Comparison of ENCODE assay signal across 8 cellular contexts in the genomic region with DNA sequence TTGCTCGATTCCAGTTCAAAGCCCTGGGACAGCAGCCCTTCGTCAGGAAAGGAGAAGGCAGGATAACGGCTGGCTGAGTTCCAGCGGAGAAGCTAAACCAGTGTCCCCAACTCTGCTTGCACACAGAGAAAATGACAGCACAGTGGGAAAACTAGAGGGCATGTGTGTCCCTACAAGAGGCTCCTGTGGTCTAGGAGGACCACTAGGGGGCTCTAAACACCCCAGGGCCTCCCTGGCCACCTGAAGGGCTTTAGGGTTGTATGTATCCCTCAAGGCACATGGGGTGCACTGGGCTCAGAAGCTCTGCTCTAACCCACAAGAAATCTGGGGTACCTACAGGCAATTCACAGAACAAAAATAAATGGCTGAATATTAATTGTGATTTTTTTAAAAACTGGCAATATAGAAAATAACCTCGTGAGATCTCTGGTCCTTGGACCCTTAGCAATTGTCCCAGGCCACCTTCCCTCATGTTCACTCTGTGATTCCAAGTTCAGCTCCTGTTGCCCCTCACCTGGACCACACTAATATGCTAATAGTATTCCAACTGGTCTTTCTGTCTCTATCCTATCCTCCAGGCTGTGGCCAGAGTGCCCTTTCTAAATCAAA. TPM values are rescaled to one million over a fixed set of nuclear protein-coding genes. Genes with fewer than 3 reads are reported as not detected.
DNase-seq lines count a peak whose midpoint lies in the region; ATAC-seq and TF ChIP-seq lines count a peak whose summit lies in the region.

No MANE protein-coding gene starts in this region.

- H3K9me3 ChIP-seq in neutrophil = no peaks in the 10 kb centered on the region

- CTCF ChIA-PET in T-cell (lab: Charles Lee) = interaction anchor here in 1 of 2 donors (0.8 to 1.5 kb wide), 2 partner anchors 16 to 55 kb away, joined by 3 to 5 read pairs; no protein-coding TSS in a partner anchor

- peak overlapping the region; percentile 79 to 85 for H3K27ac Mint-ChIP-seq in T-cell

- H3K4me3 Mint-ChIP-seq in T-cell = no peak overlapping the region

- no peaks in the 10 kb centered on the region for H3K9me3 Mint-ChIP-seq in T-cell

- peaks cover 77% of the 10 kb centered on the region for H3K36me3 Mint-ChIP-seq in T-cell

- ATAC-seq in HG03159 (IDR thresholded peaks at IDR 0.05; ENCODE audit: unreplicated experiment) (peak; percentile 57), T-cell (replicated peaks in 1 of 4) (peak; percentile 60 to 82 (median 80)), GM18909 (IDR thresholded peaks at IDR 0.05; ENCODE audit: poor library complexity, unreplicated experiment) (no peak)

- peaks cover 59 to 84% (median 65%) of the 10 kb centered on the region in 3 donors for H3K4me1 Mint-ChIP-seq in T-cell

- POLR2A ChIA-PET in T-cell (lab: Charles Lee) = interaction anchor here in 1 of 2 donors (0.6 to 0.7 kb wide), 3 partner anchors 9 to 141 kb away, joined by 3 read pairs; no protein-coding TSS in a partner anchor

- H3K27me3 Mint-ChIP-seq in T-cell = no peaks in the 10 kb centered on the region

- H3K36me3 ChIP-seq in neutrophil = peaks cover 100% of the 10 kb centered on the region

- H3K27me3 ChIP-seq in neutrophil = no peaks in the 10 kb centered on the region

- H3K27ac ChIP-seq in neutrophil = peak overlapping the region; percentile 48

- peaks cover 0 to 6% of the 10 kb centered on the region in 2 experiments for H3K4me1 ChIP-seq in neutrophil (ENCODE audit: control insufficient read depth in 1 of 2, insufficient read depth in 1 of 2, low read depth in 1 of 2, low read length in 1 of 2)

- peak; percentile 33 to 47 for DNase-seq in SHP77 (lab: John Stamatoyannopoulos, UW)
- no peak for DNase-seq in SHP77 treated with DMSO at 0.1 percent for 48 hours (lab: John Stamatoyannopoulos, UW)
- DNase-seq in T-cell = peak in 23 of 34 experiments; percentile 13 to 49 (median 25)
- DNase-seq in epithelial cell of esophagus (ENCODE audit: low read depth) = peak; percentile 44
- DNase-seq in T-helper 9 cell = no peak

- no peak overlapping the region for H3K4me3 ChIP-seq in epithelial cell of esophagus (ENCODE audit: low read length)
- H3K4me3 ChIP-seq in neutrophil (ENCODE audit: low read depth in 1 of 2, low read length in 1 of 2) = no peak overlapping the region

- peak; percentile 52 for TF ChIP-seq CTCF in epithelial cell of esophagus (IDR thresholded peaks at IDR 0.05; ENCODE audit: insufficient read depth, low read depth, low read length, missing control alignments)
- TF ChIP-seq CTCF in neutrophil (IDR thresholded peaks at IDR 0.05) = no peak

RNA-seq across cellular contexts. Expression of a gene that starts 17.5 kb away (rescaled TPM):
- total RNA-seq in T-cell = 100 to 1,000 TPM in 3 of 5 donors, 10 to 100 TPM in 2; 77.6 to 229 (median 152) TPM

Comparison
In these comparisons a context has a peak if more than half of its experiments do, and no peak if none do; other contexts are left out.
1. DNase-seq: peak in SHP77 (2 of 2), T-cell (23 of 34) and epithelial cell of esophagus (single experiment); none in SHP77 treated with DMSO at 0.1 percent for 48 hours (single experiment) and T-helper 9 cell (single experiment).